ENCODE assay signal across 29 cellular contexts in genomic region chr19:19623383-19623782, GRCh38. TPM values are rescaled to one million over a fixed set of nuclear protein-coding genes. Genes with fewer than 3 reads are reported as not detected.
"Had no signal": no experiment of that assay in that cellular context is flagged by ENCODE, and none has a peak within 500 bp of the region (broad histone marks: within the 10 kb centered on the region; RNA-seq: fewer than 3 reads in every experiment).

No MANE protein-coding gene starts in this region.

- H3K36me3 ChIP-seq: adrenal gland, gastrocnemius medialis, tibial nerve, WERI-Rb-1 had no signal

- H3K4me3 Mint-ChIP-seq: activated T-cell treated with anti-CD3 and anti-CD28 coated beads, Interleukin-2, amount 50 U/mL, for 4 hours; natural killer cell; T-helper 1 cell treated with Interleukin-12 subunit alpha and Interleukin-12 subunit beta and Interleukin-4 antibody, amounts not matched to agents 30 μg/mL and 1 μg/mL, for 36 hours had no signal

- H3K27me3 ChIP-seq: adrenal gland, body of pancreas, hepatocyte, suprapubic skin had no signal

- H3K4me1 ChIP-seq: gastrocnemius medialis had no signal

- H3K36me3 Mint-ChIP-seq: natural killer cell had no signal

- H3K4me3 ChIP-seq: adrenal gland, body of pancreas, gastrocnemius medialis, hepatocyte, suprapubic skin, tibial nerve had no signal

- H3K9me3 Mint-ChIP-seq: activated T-cell treated with anti-CD3 and anti-CD28 coated beads, Interleukin-2, amount 50 U/mL, for 4 hours; activated T-helper 2 cell treated with anti-CD3 and anti-CD28 coated beads, Interferon-gamma antibody, Interleukin-2, Interleukin-4, amounts not matched to agents 10 μg/mL and 5 μg/mL and 100 μg/mL, durations not matched to agents 14 hours and 24 hours and 36 hours; natural killer cell; T-helper 1 cell treated with Interleukin-12 subunit alpha and Interleukin-12 subunit beta and Interleukin-4 antibody, amounts not matched to agents 30 μg/mL and 1 μg/mL, for 36 hours had no signal

- DNase-seq: activated CD4-positive, alpha-beta T cell treated with anti-CD3 and anti-CD28 coated beads for 48 hours; activated CD4-positive, alpha-beta T cell treated with anti-CD3 and anti-CD28 coated beads, Interleukin-2, amount 50 U/mL, for 48 hours; activated CD8-positive, alpha-beta memory T cell treated with anti-CD3 and anti-CD28 coated beads, Interleukin-2, amount 50 U/mL, for 48 hours; activated naive CD4-positive, alpha-beta T cell treated with anti-CD3 and anti-CD28 coated beads, Interleukin-2, amount 50 U/mL, for 16 hours; activated T-cell treated with anti-CD3 and anti-CD28 coated beads, Interleukin-2, amount 50 U/mL, for 4 hours; adrenal gland; aorta; body of pancreas; dermis blood vessel endothelial cell; effector CD4-positive, alpha-beta T cell; gastrocnemius medialis; islet precursor cell; left colon; mammary epithelial cell; natural killer cell; posterior cingulate gyrus; right cardiac atrium; SK-N-SH; stimulated activated CD4-positive, alpha-beta T cell treated with anti-CD3 and anti-CD28 coated beads, Interleukin-15, amount 100 ng/mL, for 24 hours; stimulated activated CD4-positive, alpha-beta T cell treated with anti-CD3 and anti-CD28 coated beads, Interleukin-2, amount 100 ng/mL, for 24 hours; stimulated activated naive CD4-positive, alpha-beta T cell; SW 1271; T1000; WERI-Rb-1 had no signal

- H3K27ac Mint-ChIP-seq: activated T-helper 2 cell treated with anti-CD3 and anti-CD28 coated beads, Interferon-gamma antibody, Interleukin-2, Interleukin-4, amounts not matched to agents 10 μg/mL and 5 μg/mL and 100 μg/mL, durations not matched to agents 14 hours and 24 hours and 36 hours; natural killer cell; T-helper 1 cell treated with Interleukin-12 subunit alpha and Interleukin-12 subunit beta and Interleukin-4 antibody, amounts not matched to agents 30 μg/mL and 1 μg/mL, for 36 hours had no signal

- H3K27ac ChIP-seq: adrenal gland, body of pancreas, gastrocnemius medialis, hepatocyte, suprapubic skin, tibial nerve, WERI-Rb-1 had no signal

- H3K9me3 ChIP-seq: adrenal gland, body of pancreas, gastrocnemius medialis, SK-N-SH, suprapubic skin, tibial nerve had no signal

RNA-seq across cellular contexts. Expression of gene PBX4, which starts 4.9 kb away (rescaled TPM):
- total RNA-seq: dermis blood vessel endothelial cell, gastrocnemius medialis had no signal
